In the genomic region with DNA sequence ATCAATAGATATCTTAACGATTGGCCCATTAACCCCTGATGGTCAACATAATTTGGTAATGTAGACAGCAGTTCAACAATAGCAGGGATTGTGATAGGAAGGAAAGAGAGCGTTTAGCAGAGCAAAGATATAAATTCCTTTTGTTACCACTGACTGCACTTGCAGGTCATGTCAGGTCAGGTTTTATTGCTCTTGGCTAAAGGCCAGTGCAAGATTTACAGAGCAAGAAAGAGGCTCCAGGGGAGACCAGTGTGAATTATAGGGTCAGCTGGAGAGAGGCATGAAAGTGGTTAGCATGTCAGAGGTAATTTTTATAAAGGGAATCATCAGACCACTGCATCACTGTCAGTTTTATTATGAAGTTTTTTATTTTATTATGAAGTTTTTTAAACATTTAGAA, we compare ENCODE assay signal across 12 cellular contexts.
A peak's percentile ranks its signal among the peaks of the same experiment; 100 is the strongest.
DNase-seq lines count a peak whose midpoint lies in the region; ATAC-seq and TF ChIP-seq lines count a peak whose summit lies in the region.
"Had no signal": no experiment of that assay in that cellular context is flagged by ENCODE, and none has a peak within 500 bp of the region (broad histone marks: within the 10 kb centered on the region; RNA-seq: fewer than 3 reads in every experiment).

No MANE protein-coding gene starts in this region.

- TF ChIP-seq POLR2A in GM18505 (IDR thresholded peaks at IDR 0.05; ENCODE audit: borderline replicate concordance, extremely low read depth, insufficient read depth, insufficient read length) = no peak

- no peak for TF ChIP-seq CTCF in C4-2B (conservative IDR thresholded peaks at IDR 0.05)

- DNase-seq in HT-29 (ENCODE audit: low spot score) (peak; percentile 59), SW480 (ENCODE audit: low spot score) (peak; percentile 43), glomerular visceral epithelial cell (ENCODE audit: extremely low spot score) (peak; percentile 81), NOMO-1 treated with DMSO at 0.1 percent for 48 hours (lab: John Stamatoyannopoulos, UW; ENCODE audit: unreplicated experiment) (no peak), SKM-1 treated with dmso at 0.1 percent for 144 hours (lab: John Stamatoyannopoulos, UW; ENCODE audit: unreplicated experiment) (no peak)
- DNase-seq in activated CD4-positive, alpha-beta T cell treated with anti-CD3 and anti-CD28 coated beads, Interleukin-2, amount 50 U/mL, for 1 hour = no peak
- DNase-seq: activated gamma-delta T cell treated with Interleukin-2 at 50 U/mL for 16 hours, erythroblast, midbrain, NCI-H1930 had no signal

- ATAC-seq in GM18505 (IDR thresholded peaks at IDR 0.05; ENCODE audit: unreplicated experiment) = no peak

- H3K27ac ChIP-seq in C4-2B = peak overlapping the region; percentile 39; the same call in 1 of the 2 replicates

Comparison
In these comparisons a context has a peak if more than half of its experiments do, and no peak if none do; other contexts are left out.
1. DNase-seq: peak in HT-29 (single experiment), SW480 (single experiment) and glomerular visceral epithelial cell (single experiment); none in NOMO-1 treated with DMSO at 0.1 percent for 48 hours (single experiment), SKM-1 treated with dmso at 0.1 percent for 144 hours (single experiment) and activated CD4-positive, alpha-beta T cell treated with anti-CD3 and anti-CD28 coated beads, Interleukin-2, amount 50 U/mL, for 1 hour (single experiment).